In genomic region chr4:19486400-19486799, GRCh38 we compare ENCODE assay signal across 17 cellular contexts.
DNase-seq lines count a peak whose midpoint lies in the region; ATAC-seq, FAIRE-seq and TF ChIP-seq lines count a peak whose summit lies in the region.
"Had no signal": no experiment of that assay in that cellular context is flagged by ENCODE, and none has a peak within 500 bp of the region (broad histone marks: within the 10 kb centered on the region; RNA-seq: fewer than 3 reads in every experiment).

No MANE protein-coding gene starts in this region.

- peak; percentile 70 for ATAC-seq in RWPE2 (ENCODE audit: low read depth)
- no peak for ATAC-seq in foreskin keratinocyte
- no peak for ATAC-seq in activated naive CD8-positive, alpha-beta T cell treated with anti-CD3 and anti-CD28 coated beads, Interleukin-2, amount 50 U/mL, for 24 hours
- ATAC-seq: stimulated activated effector memory CD8-positive, alpha-beta T cell treated with anti-CD3 and anti-CD28 coated beads, Interleukin-12 subunit alpha, Interleukin-12 subunit beta, amount 100 ng/mL, for 72 hours had no signal

- TF ChIP-seq CTCF in RWPE2 (IDR thresholded peaks at IDR 0.05; ENCODE audit: poor library complexity, severe bottlenecking) (peak; percentile 70), foreskin keratinocyte (conservative IDR thresholded peaks at IDR 0.05) (peak; percentile 42)

- H3K27me3 ChIP-seq in RWPE2 (ENCODE audit: insufficient read depth, poor library complexity, severe bottlenecking) (no peaks in the 10 kb centered on the region), foreskin keratinocyte (no peaks in the 10 kb centered on the region)
- H3K27me3 ChIP-seq: adrenal gland, BLaER1, hepatocyte had no signal

- H3K4me1 ChIP-seq in RWPE2 (ENCODE audit: insufficient read depth, poor library complexity, severe bottlenecking) (no peaks in the 10 kb centered on the region), foreskin keratinocyte (no peaks in the 10 kb centered on the region)
- H3K4me1 ChIP-seq: adrenal gland, BLaER1, parathyroid adenoma had no signal

- H3K27ac ChIP-seq in RWPE2 (ENCODE audit: poor library complexity, severe bottlenecking) (no peak overlapping the region), foreskin keratinocyte (no peak overlapping the region)
- H3K27ac ChIP-seq: adrenal gland, BLaER1, hepatocyte, parathyroid adenoma had no signal

- no peak overlapping the region for H3K4me3 ChIP-seq in RWPE2 (ENCODE audit: severe bottlenecking)
- H3K4me3 ChIP-seq: adrenal gland, BLaER1, hepatocyte had no signal

- no peaks in the 10 kb centered on the region for H3K27me3 Mint-ChIP-seq in activated naive CD8-positive, alpha-beta T cell treated with anti-CD3 and anti-CD28 coated beads, Interleukin-2, amount 50 U/mL, for 24 hours

- H3K4me3 Mint-ChIP-seq in activated naive CD8-positive, alpha-beta T cell treated with anti-CD3 and anti-CD28 coated beads, Interleukin-2, amount 50 U/mL, for 24 hours: no peak overlapping the region
- H3K4me3 Mint-ChIP-seq: mesothelial cell of epicardium; stimulated activated effector memory CD8-positive, alpha-beta T cell treated with anti-CD3 and anti-CD28 coated beads, Interleukin-12 subunit alpha, Interleukin-12 subunit beta, amount 100 ng/mL, for 72 hours had no signal

- H3K9me3 Mint-ChIP-seq in activated naive CD8-positive, alpha-beta T cell treated with anti-CD3 and anti-CD28 coated beads, Interleukin-2, amount 50 U/mL, for 24 hours: peaks cover 4% of the 10 kb centered on the region
- H3K9me3 Mint-ChIP-seq: mesothelial cell of epicardium had no signal

- no peaks in the 10 kb centered on the region for H3K36me3 Mint-ChIP-seq in activated naive CD8-positive, alpha-beta T cell treated with anti-CD3 and anti-CD28 coated beads, Interleukin-2, amount 50 U/mL, for 24 hours (ENCODE audit: low read depth)
- H3K36me3 Mint-ChIP-seq: mesothelial cell of epicardium; stimulated activated effector memory CD8-positive, alpha-beta T cell treated with anti-CD3 and anti-CD28 coated beads, Interleukin-12 subunit alpha, Interleukin-12 subunit beta, amount 100 ng/mL, for 72 hours had no signal

- no peak for TF ChIP-seq POLR2A in GM12891 (IDR thresholded peaks at IDR 0.05; ENCODE audit: low read depth, low read length)

- no peaks in the 10 kb centered on the region for H3K36me3 ChIP-seq in RWPE2 (ENCODE audit: low read depth)
- H3K36me3 ChIP-seq: adrenal gland, BLaER1 had no signal

- H3K27ac Mint-ChIP-seq in activated naive CD8-positive, alpha-beta T cell treated with anti-CD3 and anti-CD28 coated beads, Interleukin-2, amount 50 U/mL, for 24 hours: no peak overlapping the region
- H3K27ac Mint-ChIP-seq: mesothelial cell of epicardium; stimulated activated effector memory CD8-positive, alpha-beta T cell treated with anti-CD3 and anti-CD28 coated beads, Interleukin-12 subunit alpha, Interleukin-12 subunit beta, amount 100 ng/mL, for 72 hours had no signal

- no peak for FAIRE-seq in GM12891 (lab: Jason Lieb, UNC)

- DNase-seq in COR-L47 (lab: John Stamatoyannopoulos, UW) (peak; percentile 50), HK-2 (ENCODE audit: unreplicated experiment) (peak; percentile 4), RWPE2 (ENCODE audit: low spot score) (no peak), foreskin keratinocyte (no peak), DMS79 treated with DMSO at 0.1 percent for 48 hours (lab: John Stamatoyannopoulos, UW) (no peak), GM12891 (ENCODE audit: insufficient read length, low spot score) (no peak)
- DNase-seq in activated CD4-positive, alpha-beta T cell treated with anti-CD3 and anti-CD28 coated beads for 48 hours: no peak
- no peak for DNase-seq in activated naive CD8-positive, alpha-beta T cell treated with anti-CD3 and anti-CD28 coated beads, Interleukin-2, amount 50 U/mL, for 24 hours
- DNase-seq: effector CD8-positive, alpha-beta T cell; NCI-H187; RPMI8226 had no signal

- no peaks in the 10 kb centered on the region for H3K4me1 Mint-ChIP-seq in activated naive CD8-positive, alpha-beta T cell treated with anti-CD3 and anti-CD28 coated beads, Interleukin-2, amount 50 U/mL, for 24 hours
- H3K4me1 Mint-ChIP-seq: stimulated activated effector memory CD8-positive, alpha-beta T cell treated with anti-CD3 and anti-CD28 coated beads, Interleukin-12 subunit alpha, Interleukin-12 subunit beta, amount 100 ng/mL, for 72 hours had no signal

- H3K9me3 ChIP-seq in RWPE2 (ENCODE audit: severe bottlenecking): no peaks in the 10 kb centered on the region
- H3K9me3 ChIP-seq: adrenal gland, BLaER1 had no signal

TF ChIP-seq in GM12891, 5 proteins besides CTCF, POLR2A, EP300 and RAD21:
- TF ChIP-seq TAF1 (IDR thresholded peaks at IDR 0.05; ENCODE audit: low read depth, low read length) (no peak), POLR2AphosphoS5 (IDR thresholded peaks at IDR 0.05; ENCODE audit: low read depth, low read length) (no peak), PAX5 (IDR thresholded peaks at IDR 0.05; ENCODE audit: insufficient read depth, low read length, severe bottlenecking) (no peak), SPI1 (IDR thresholded peaks at IDR 0.05; ENCODE audit: low read depth, low read length) (no peak), POU2F2 (IDR thresholded peaks at IDR 0.05; ENCODE audit: low read depth, low read length) (no peak)

Comparison
In these comparisons a context has a peak if more than half of its experiments do, and no peak if none do; other contexts are left out.
1. DNase-seq: peak in COR-L47 (single experiment) and HK-2 (single experiment); none in RWPE2 (single experiment), foreskin keratinocyte (0 of 2), DMS79 treated with DMSO at 0.1 percent for 48 hours (single experiment), activated CD4-positive, alpha-beta T cell treated with anti-CD3 and anti-CD28 coated beads for 48 hours (single experiment), activated naive CD8-positive, alpha-beta T cell treated with anti-CD3 and anti-CD28 coated beads, Interleukin-2, amount 50 U/mL, for 24 hours (single experiment) and GM12891 (single experiment).